Comparison of ENCODE assay signal across 20 cellular contexts in genomic region chr3:64140651-64141050, GRCh38.
"Had no signal": no experiment of that assay in that cellular context is flagged by ENCODE, and none has a peak within 500 bp of the region (broad histone marks: within the 10 kb centered on the region; RNA-seq: fewer than 3 reads in every experiment).

No MANE protein-coding gene starts in this region.

- H3K36me3 Mint-ChIP-seq: activated naive CD4-positive, alpha-beta T cell treated with anti-CD3 and anti-CD28 coated beads, Interleukin-2, amount 50 U/mL, for 24 hours; immature natural killer cell; stimulated activated memory B cell treated with anti-CD40 and anti-IgM and Interleukin-4, amounts not matched to agents 10 μg/mL and 1 μg/mL and 100 μg/mL, for 72 hours had no signal

- H3K36me3 ChIP-seq: adrenal gland, pancreas, transverse colon had no signal

- H3K9me3 Mint-ChIP-seq: activated B cell treated with CpG ODN at 0.5 μM for 24 hours; activated CD4-positive, alpha-beta T cell treated with anti-CD3 and anti-CD28 coated beads, Interleukin-2, amount 10 ng/mL, durations not matched to agents 24 days and 14 days; activated naive CD4-positive, alpha-beta T cell treated with anti-CD3 and anti-CD28 coated beads, Interleukin-2, amount 50 U/mL, for 24 hours; central memory CD8-positive, alpha-beta T cell; mesothelial cell of epicardium; neural crest cell; stimulated activated memory B cell treated with anti-CD40 and anti-IgM and Interleukin-4, amounts not matched to agents 10 μg/mL and 1 μg/mL and 100 μg/mL, for 72 hours; T-helper 2 cell treated with Interferon-gamma antibody and Interleukin-4, amounts not matched to agents 5 μg/mL and 100 μg/mL, for 36 hours had no signal

- H3K27me3 Mint-ChIP-seq: activated B cell treated with CpG ODN at 0.5 μM for 24 hours; activated CD4-positive, alpha-beta T cell treated with anti-CD3 and anti-CD28 coated beads, Interleukin-2, amount 10 ng/mL, durations not matched to agents 24 days and 14 days; activated naive CD4-positive, alpha-beta T cell treated with anti-CD3 and anti-CD28 coated beads, Interleukin-2, amount 50 U/mL, for 24 hours; stimulated activated memory B cell treated with anti-CD40 and anti-IgM and Interleukin-4, amounts not matched to agents 10 μg/mL and 1 μg/mL and 100 μg/mL, for 72 hours had no signal

- H3K27ac ChIP-seq: adrenal gland, pancreas had no signal

- DNase-seq: activated B cell treated with CpG ODN at 0.5 μM for 24 hours; activated CD4-positive, alpha-beta T cell treated with anti-CD3 and anti-CD28 coated beads, Interleukin-2, amount 10 ng/mL, durations not matched to agents 24 days and 14 days; activated CD8-positive, alpha-beta memory T cell treated with anti-CD3 and anti-CD28 coated beads, Interleukin-2, amount 50 U/mL, for 4 hours; activated CD8-positive, alpha-beta T cell treated with anti-CD3 and anti-CD28 coated beads, Interleukin-2, amount 10 ng/mL, durations not matched to agents 7 days and 5 days; activated effector memory CD4-positive, alpha-beta T cell treated with anti-CD3 and anti-CD28 coated beads, Interleukin-2, amount 50 U/mL, for 16 hours; activated T-cell treated with anti-CD3 and anti-CD28 coated beads, Interleukin-2, amount 50 U/mL, for 48 hours; adrenal gland; effector memory CD4-positive, alpha-beta T cell; heart left ventricle; immature natural killer cell; pancreas; stimulated activated CD4-positive, alpha-beta T cell treated with anti-CD3 and anti-CD28 coated beads, Interleukin-2, amount 100 ng/mL, for 48 hours; transverse colon had no signal

- H3K9me3 ChIP-seq: adrenal gland, heart left ventricle, pancreas, transverse colon had no signal

- H3K27ac Mint-ChIP-seq: activated B cell treated with CpG ODN at 0.5 μM for 24 hours; activated CD4-positive, alpha-beta T cell treated with anti-CD3 and anti-CD28 coated beads, Interleukin-2, amount 10 ng/mL, durations not matched to agents 24 days and 14 days; activated CD8-positive, alpha-beta T cell treated with anti-CD3 and anti-CD28 coated beads, Interleukin-2, amount 10 ng/mL, durations not matched to agents 7 days and 5 days; activated naive CD4-positive, alpha-beta T cell treated with anti-CD3 and anti-CD28 coated beads, Interleukin-2, amount 50 U/mL, for 24 hours; mesothelial cell of epicardium; stimulated activated memory B cell treated with anti-CD40 and anti-IgM and Interleukin-4, amounts not matched to agents 10 μg/mL and 1 μg/mL and 100 μg/mL, for 72 hours; T-helper 2 cell treated with Interferon-gamma antibody and Interleukin-4, amounts not matched to agents 5 μg/mL and 100 μg/mL, for 36 hours had no signal

- H3K27me3 ChIP-seq: adrenal gland, heart left ventricle, pancreas, transverse colon had no signal

- H3K4me1 Mint-ChIP-seq: activated B cell treated with CpG ODN at 0.5 μM for 24 hours; activated CD4-positive, alpha-beta T cell treated with anti-CD3 and anti-CD28 coated beads, Interleukin-2, amount 10 ng/mL, durations not matched to agents 24 days and 14 days; activated naive CD4-positive, alpha-beta T cell treated with anti-CD3 and anti-CD28 coated beads, Interleukin-2, amount 50 U/mL, for 24 hours; central memory CD8-positive, alpha-beta T cell; immature natural killer cell; neural crest cell; stimulated activated memory B cell treated with anti-CD40 and anti-IgM and Interleukin-4, amounts not matched to agents 10 μg/mL and 1 μg/mL and 100 μg/mL, for 72 hours had no signal

- H3K4me3 Mint-ChIP-seq: activated B cell treated with CpG ODN at 0.5 μM for 24 hours; activated CD4-positive, alpha-beta T cell treated with anti-CD3 and anti-CD28 coated beads, Interleukin-2, amount 10 ng/mL, durations not matched to agents 24 days and 14 days; activated CD8-positive, alpha-beta T cell treated with anti-CD3 and anti-CD28 coated beads, Interleukin-2, amount 10 ng/mL, durations not matched to agents 7 days and 5 days; activated naive CD4-positive, alpha-beta T cell treated with anti-CD3 and anti-CD28 coated beads, Interleukin-2, amount 50 U/mL, for 24 hours; central memory CD8-positive, alpha-beta T cell; immature natural killer cell; mesothelial cell of epicardium; neural crest cell; stimulated activated memory B cell treated with anti-CD40 and anti-IgM and Interleukin-4, amounts not matched to agents 10 μg/mL and 1 μg/mL and 100 μg/mL, for 72 hours; T-helper 2 cell treated with Interferon-gamma antibody and Interleukin-4, amounts not matched to agents 5 μg/mL and 100 μg/mL, for 36 hours had no signal

- H3K4me1 ChIP-seq: pancreas had no signal

- H3K4me3 ChIP-seq: adrenal gland, heart left ventricle, lung, pancreas, transverse colon had no signal

- FAIRE-seq: pancreas had no signal
